Comparison of ENCODE assay signal across 9 cellular contexts in genomic region chr20:16701296-16701695, GRCh38. TPM values are rescaled to one million over a fixed set of nuclear protein-coding genes. Genes with fewer than 3 reads are reported as not detected.
DNase-seq lines count a peak whose midpoint lies in the region; TF ChIP-seq lines count a peak whose summit lies in the region.
"Had no signal": no experiment of that assay in that cellular context is flagged by ENCODE, and none has a peak within 500 bp of the region (broad histone marks: within the 10 kb centered on the region; RNA-seq: fewer than 3 reads in every experiment).

No MANE protein-coding gene starts in this region.

- no peaks in the 10 kb centered on the region for H3K36me3 ChIP-seq in stomach

- 52 to 76% (median 72%) methylated on average over 3 of the region's 3 CpGs for WGBS in stomach, 5 donors

- DNase-seq in AG10803 (ENCODE audit: low read depth) (peak; percentile 2), NB4 (ENCODE audit: low read depth) (peak; percentile 57), dorsolateral prefrontal cortex (no peak), stomach (peak; percentile 30), DMS79 (lab: John Stamatoyannopoulos, UW) (no peak), NCI-H2196 (lab: John Stamatoyannopoulos, UW; ENCODE audit: unreplicated experiment) (no peak), ureter (ENCODE audit: low spot score) (no peak)

- TF ChIP-seq EP300 in stomach (IDR thresholded peaks at IDR 0.05), result no peak

- H3K4me3 ChIP-seq in AG10803 (ENCODE audit: low read length), result no peak overlapping the region
- no peak overlapping the region for H3K4me3 ChIP-seq in NB4 (ENCODE audit: low read depth, low read length)
- no peak overlapping the region for H3K4me3 ChIP-seq in dorsolateral prefrontal cortex
- H3K4me3 ChIP-seq in stomach, result no peak overlapping the region

- peaks cover 0 to 8% (median 6%) of the 10 kb centered on the region in 4 donors for H3K9me3 ChIP-seq in stomach

- H3K27ac ChIP-seq in dorsolateral prefrontal cortex (no peak overlapping the region), stomach (no peak overlapping the region)

- TF ChIP-seq POLR2A in NB4 (IDR thresholded peaks at IDR 0.05; ENCODE audit: extremely low read depth, insufficient read length), result no peak
- no peak for TF ChIP-seq POLR2A in stomach (IDR thresholded peaks at IDR 0.05)

- H3K27me3 ChIP-seq in dorsolateral prefrontal cortex (no peaks in the 10 kb centered on the region), stomach (peaks cover 0 to 7% (median 0%) of the 10 kb centered on the region in 3 donors)

- TF ChIP-seq CTCF in AG10803 (conservative IDR thresholded peaks at IDR 0.05; ENCODE audit: low read length), result peak; percentile 30
- peak; percentile 64 for TF ChIP-seq CTCF in GM12873 (IDR thresholded peaks at IDR 0.05; ENCODE audit: insufficient read depth, low read depth, low read length, missing control alignments)
- TF ChIP-seq CTCF in NB4 (IDR thresholded peaks at IDR 0.05; ENCODE audit: low read depth, low read length), result peak; percentile 69
- TF ChIP-seq CTCF in dorsolateral prefrontal cortex (IDR thresholded peaks at IDR 0.05 in 54 of 56, conservative IDR thresholded peaks at IDR 0.05 in 2 of 56; ENCODE audit: low read depth in 1 of 56, partially characterized antibody in 56 of 56), result peak in 43 of 56 donors; percentile 15 to 60 (median 39)
- TF ChIP-seq CTCF in stomach (IDR thresholded peaks at IDR 0.05), result peak in 2 of 7 experiments; percentile 7 to 20

- H3K4me1 ChIP-seq in stomach, result no peaks in the 10 kb centered on the region

- intact Hi-C loops in dorsolateral prefrontal cortex (cut with DNase I) (no loop called here), stomach (cut with DNase I; ENCODE audit: low total_unique reads) (no loop called here)

RNA-seq across cellular contexts. Expression of gene SNRPB2, which starts 28.5 kb away (rescaled TPM):
- 10 to 100 TPM; 13.8 to 51.6 (median 33.7) TPM for total RNA-seq in dorsolateral prefrontal cortex
- 10 to 100 TPM in 2 of 5 donors, 1 to 10 TPM in 2, not detected in 1; 2.6 to 49.6 (median 11.6) TPM for total RNA-seq in stomach
- polyA plus RNA-seq in stomach, result 10 to 100 TPM; 44.4 to 67.4 (median 47.6) TPM
- total RNA-seq in ureter, result 41.8 TPM

RNA-seq across cellular contexts. Expression of gene OTOR, which starts 46.9 kb away (rescaled TPM):
- total RNA-seq in dorsolateral prefrontal cortex (under 1 TPM in 1 of 120 experiments, not detected in 119; 0.84 TPM), stomach (not detected), ureter (not detected)
- not detected for polyA plus RNA-seq in stomach
- total RNA-seq: renal cortical epithelial cell had no signal

Comparison
In these comparisons a context has a peak if more than half of its experiments do, and no peak if none do; other contexts are left out.
1. DNase-seq: peak in AG10803 (single experiment), NB4 (single experiment) and stomach (single experiment); none in dorsolateral prefrontal cortex (0 of 10), DMS79 (single experiment), NCI-H2196 (single experiment) and ureter (single experiment).